21 cellular contexts compared by ENCODE assay signal in the genomic region with DNA sequence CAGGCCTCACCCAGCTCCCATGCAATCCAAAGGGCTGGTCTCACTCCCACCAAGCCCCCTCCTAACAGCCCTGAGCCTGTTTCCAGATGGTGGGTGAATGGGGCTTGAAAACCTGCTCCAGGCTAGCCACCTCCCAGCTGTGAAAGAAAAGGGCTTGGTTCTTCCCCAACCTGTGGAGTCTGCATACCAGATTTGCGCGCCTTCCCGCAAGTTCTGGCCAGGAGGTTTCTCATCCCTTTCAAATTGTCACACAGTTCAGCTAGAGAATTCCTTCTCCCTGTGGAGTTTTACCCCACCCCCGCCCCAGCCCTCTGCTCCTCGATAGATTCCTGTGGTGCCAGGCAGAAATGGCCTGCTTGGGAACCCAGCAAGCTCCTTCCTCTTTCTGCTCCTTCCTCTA.
"Had no signal": no experiment of that assay in that cellular context is flagged by ENCODE, and none has a peak within 500 bp of the region (broad histone marks: within the 10 kb centered on the region; RNA-seq: fewer than 3 reads in every experiment).

No MANE protein-coding gene starts in this region.

- H3K4me3 ChIP-seq: colonic mucosa, dorsolateral prefrontal cortex, gastroesophageal sphincter, lung, ovary, prostate gland, thoracic aorta, upper lobe of left lung had no signal

- H3K27me3 ChIP-seq: colonic mucosa, dorsolateral prefrontal cortex, gastroesophageal sphincter, neutrophil, ovary, upper lobe of left lung had no signal

- H3K9me3 ChIP-seq: colonic mucosa, neutrophil, ovary, prostate gland, upper lobe of left lung had no signal

- DNase-seq: activated CD8-positive, alpha-beta memory T cell treated with anti-CD3 and anti-CD28 coated beads, Interleukin-2, amount 50 U/mL, for 4 hours; activated naive CD4-positive, alpha-beta T cell treated with Interleukin-2 at 50 U/mL for 16 hours; activated naive CD8-positive, alpha-beta T cell treated with anti-CD3 and anti-CD28 coated beads for 36 hours; activated T-cell treated with anti-CD3 and anti-CD28 coated beads, Interleukin-2, amount 50 U/mL, for 4 hours; colonic mucosa; dorsolateral prefrontal cortex; head of caudate nucleus; hypothalamus; kidney; naive thymus-derived CD4-positive, alpha-beta T cell; ovary; stimulated activated CD4-positive, alpha-beta T cell treated with anti-CD3 and anti-CD28 coated beads, Interleukin-2, amount 100 ng/mL, for 48 hours; stimulated activated CD8-positive, alpha-beta memory T cell treated with anti-CD3 and anti-CD28 coated beads, Interleukin-4, amount 100 ng/mL, for 48 hours; stimulated activated naive B cell treated with anti-CD40 and anti-IgM and Interleukin-4, amounts not matched to agents 10 μg/mL and 1 μg/mL and 100 μg/mL, for 72 hours; upper lobe of left lung had no signal

- ATAC-seq: activated T-cell treated with anti-CD3 and anti-CD28 coated beads, Interleukin-2, amount 50 U/mL, for 4 hours; gastroesophageal sphincter; left lobe of liver; naive thymus-derived CD4-positive, alpha-beta T cell; stimulated activated naive B cell treated with anti-CD40 and anti-IgM and Interleukin-4, amounts not matched to agents 10 μg/mL and 1 μg/mL and 100 μg/mL, for 72 hours had no signal

- H3K27ac ChIP-seq: colonic mucosa, dorsolateral prefrontal cortex, gastroesophageal sphincter, neutrophil, ovary, prostate gland, thoracic aorta, upper lobe of left lung had no signal

- H3K4me1 ChIP-seq: colonic mucosa, gastroesophageal sphincter, prostate gland, upper lobe of left lung had no signal

- H3K36me3 ChIP-seq: colonic mucosa, gastroesophageal sphincter, neutrophil, ovary, prostate gland, thoracic aorta, upper lobe of left lung had no signal
